1 cellular context compared by ENCODE assay signal in genomic region chr10:119444866-119445265, GRCh38.
TF ChIP-seq lines count a peak whose summit lies in the region.

No MANE protein-coding gene starts in this region.

TF ChIP-seq in GM12878, 131 proteins besides CTCF, POLR2A, EP300 and RAD21 (continued from another document):
- TF ChIP-seq, protein P1, sequence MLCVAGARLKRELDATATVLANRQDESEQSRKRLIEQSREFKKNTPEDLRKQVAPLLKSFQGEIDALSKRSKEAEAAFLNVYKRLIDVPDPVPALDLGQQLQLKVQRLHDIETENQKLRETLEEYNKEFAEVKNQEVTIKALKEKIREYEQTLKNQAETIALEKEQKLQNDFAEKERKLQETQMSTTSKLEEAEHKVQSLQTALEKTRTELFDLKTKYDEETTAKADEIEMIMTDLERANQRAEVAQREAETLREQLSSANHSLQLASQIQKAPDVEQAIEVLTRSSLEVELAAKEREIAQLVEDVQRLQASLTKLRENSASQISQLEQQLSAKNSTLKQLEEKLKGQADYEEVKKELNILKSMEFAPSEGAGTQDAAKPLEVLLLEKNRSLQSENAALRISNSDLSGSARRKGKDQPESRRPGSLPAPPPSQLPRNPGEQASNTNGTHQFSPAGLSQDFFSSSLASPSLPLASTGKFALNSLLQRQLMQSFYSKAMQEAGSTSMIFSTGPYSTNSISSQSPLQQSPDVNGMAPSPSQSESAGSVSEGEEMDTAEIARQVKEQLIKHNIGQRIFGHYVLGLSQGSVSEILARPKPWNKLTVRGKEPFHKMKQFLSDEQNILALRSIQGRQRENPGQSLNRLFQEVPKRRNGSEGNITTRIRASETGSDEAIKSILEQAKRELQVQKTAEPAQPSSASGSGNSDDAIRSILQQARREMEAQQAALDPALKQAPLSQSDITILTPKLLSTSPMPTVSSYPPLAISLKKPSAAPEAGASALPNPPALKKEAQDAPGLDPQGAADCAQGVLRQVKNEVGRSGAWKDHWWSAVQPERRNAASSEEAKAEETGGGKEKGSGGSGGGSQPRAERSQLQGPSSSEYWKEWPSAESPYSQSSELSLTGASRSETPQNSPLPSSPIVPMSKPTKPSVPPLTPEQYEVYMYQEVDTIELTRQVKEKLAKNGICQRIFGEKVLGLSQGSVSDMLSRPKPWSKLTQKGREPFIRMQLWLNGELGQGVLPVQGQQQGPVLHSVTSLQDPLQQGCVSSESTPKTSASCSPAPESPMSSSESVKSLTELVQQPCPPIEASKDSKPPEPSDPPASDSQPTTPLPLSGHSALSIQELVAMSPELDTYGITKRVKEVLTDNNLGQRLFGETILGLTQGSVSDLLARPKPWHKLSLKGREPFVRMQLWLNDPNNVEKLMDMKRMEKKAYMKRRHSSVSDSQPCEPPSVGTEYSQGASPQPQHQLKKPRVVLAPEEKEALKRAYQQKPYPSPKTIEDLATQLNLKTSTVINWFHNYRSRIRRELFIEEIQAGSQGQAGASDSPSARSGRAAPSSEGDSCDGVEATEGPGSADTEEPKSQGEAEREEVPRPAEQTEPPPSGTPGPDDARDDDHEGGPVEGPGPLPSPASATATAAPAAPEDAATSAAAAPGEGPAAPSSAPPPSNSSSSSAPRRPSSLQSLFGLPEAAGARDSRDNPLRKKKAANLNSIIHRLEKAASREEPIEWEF (IDR thresholded peaks at IDR 0.05; ENCODE audit: insufficient replicate concordance, low read depth, low read length) = no peak
- TF ChIP-seq ETV6 (conservative IDR thresholded peaks at IDR 0.05 in 1 of 2, IDR thresholded peaks at IDR 0.05 in 1 of 2; ENCODE audit: borderline replicate concordance in 1 of 2, low read depth in 1 of 2) = no peak
- TF ChIP-seq ESRRA (IDR thresholded peaks at IDR 0.05; ENCODE audit: low read length) = no peak
